7 cellular contexts compared by ENCODE assay signal in the genomic region with DNA sequence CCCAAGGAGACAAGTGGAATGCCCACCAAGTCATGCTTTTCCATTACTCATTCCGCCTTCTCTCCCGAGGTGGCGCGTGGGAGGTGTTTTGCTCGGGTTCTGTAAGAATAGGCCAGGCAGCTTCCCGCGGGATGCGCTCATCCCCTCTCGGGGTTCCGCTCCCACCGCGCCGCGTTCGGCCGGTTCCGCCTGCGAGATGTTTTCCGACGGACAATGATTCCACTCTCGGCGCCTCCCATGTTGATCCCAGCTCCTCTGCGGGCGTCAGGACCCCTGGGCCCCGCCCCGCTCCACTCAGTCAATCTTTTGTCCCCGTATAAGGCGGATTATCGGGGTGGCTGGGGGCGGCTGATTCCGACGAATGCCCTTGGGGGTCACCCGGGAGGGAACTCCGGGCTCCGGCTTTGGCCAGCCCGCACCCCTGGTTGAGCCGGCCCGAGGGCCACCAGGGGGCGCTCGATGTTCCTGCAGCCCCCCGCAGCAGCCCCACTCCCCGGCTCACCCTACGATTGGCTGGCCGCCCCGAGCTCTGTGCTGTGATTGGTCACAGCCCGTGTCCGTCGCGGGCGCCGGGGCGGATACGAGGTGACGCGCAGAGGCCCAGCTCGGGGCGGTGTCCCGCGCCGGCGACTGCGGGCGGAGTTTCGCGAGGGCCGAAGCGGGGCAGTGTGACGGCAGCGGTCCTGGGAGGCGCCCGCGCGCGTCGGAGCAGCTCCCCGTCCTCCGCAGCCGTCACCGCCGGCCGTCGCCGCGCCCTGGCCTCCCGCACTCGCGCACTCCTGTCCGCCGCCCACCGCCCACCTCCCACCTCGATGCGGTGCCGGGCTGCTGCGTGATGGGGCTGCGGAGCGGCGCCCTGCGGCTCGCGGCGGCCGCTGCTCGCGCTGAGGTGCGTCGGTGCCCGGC. TPM values are rescaled to one million over a fixed set of nuclear protein-coding genes. Genes with fewer than 3 reads are reported as not detected.
DNase-seq lines count a peak whose midpoint lies in the region; ATAC-seq, FAIRE-seq and TF ChIP-seq lines count a peak whose summit lies in the region.

A gene with protein sequence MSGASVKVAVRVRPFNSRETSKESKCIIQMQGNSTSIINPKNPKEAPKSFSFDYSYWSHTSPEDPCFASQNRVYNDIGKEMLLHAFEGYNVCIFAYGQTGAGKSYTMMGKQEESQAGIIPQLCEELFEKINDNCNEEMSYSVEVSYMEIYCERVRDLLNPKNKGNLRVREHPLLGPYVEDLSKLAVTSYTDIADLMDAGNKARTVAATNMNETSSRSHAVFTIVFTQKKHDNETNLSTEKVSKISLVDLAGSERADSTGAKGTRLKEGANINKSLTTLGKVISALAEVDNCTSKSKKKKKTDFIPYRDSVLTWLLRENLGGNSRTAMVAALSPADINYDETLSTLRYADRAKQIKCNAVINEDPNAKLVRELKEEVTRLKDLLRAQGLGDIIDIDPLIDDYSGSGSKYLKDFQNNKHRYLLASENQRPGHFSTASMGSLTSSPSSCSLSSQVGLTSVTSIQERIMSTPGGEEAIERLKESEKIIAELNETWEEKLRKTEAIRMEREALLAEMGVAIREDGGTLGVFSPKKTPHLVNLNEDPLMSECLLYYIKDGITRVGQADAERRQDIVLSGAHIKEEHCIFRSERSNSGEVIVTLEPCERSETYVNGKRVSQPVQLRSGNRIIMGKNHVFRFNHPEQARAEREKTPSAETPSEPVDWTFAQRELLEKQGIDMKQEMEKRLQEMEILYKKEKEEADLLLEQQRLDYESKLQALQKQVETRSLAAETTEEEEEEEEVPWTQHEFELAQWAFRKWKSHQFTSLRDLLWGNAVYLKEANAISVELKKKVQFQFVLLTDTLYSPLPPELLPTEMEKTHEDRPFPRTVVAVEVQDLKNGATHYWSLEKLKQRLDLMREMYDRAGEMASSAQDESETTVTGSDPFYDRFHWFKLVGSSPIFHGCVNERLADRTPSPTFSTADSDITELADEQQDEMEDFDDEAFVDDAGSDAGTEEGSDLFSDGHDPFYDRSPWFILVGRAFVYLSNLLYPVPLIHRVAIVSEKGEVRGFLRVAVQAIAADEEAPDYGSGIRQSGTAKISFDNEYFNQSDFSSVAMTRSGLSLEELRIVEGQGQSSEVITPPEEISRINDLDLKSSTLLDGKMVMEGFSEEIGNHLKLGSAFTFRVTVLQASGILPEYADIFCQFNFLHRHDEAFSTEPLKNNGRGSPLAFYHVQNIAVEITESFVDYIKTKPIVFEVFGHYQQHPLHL (N-terminal part only) (plus strand): TSS at position 666 of the 906 bp plus-strand sequence. CDS start 21,759 bp downstream, outside the sequence.

- no peaks in the 10 kb centered on the region for H3K9me3 ChIP-seq in astrocyte (ENCODE audit: insufficient read depth, low read depth, low read length)

- peaks cover 34% of the 10 kb centered on the region for H4K20me1 ChIP-seq in astrocyte (ENCODE audit: insufficient read depth, low read length)

- DNase-seq in NCI-H187 (lab: John Stamatoyannopoulos, UW) (peak; percentile 72 to 92), astrocyte (ENCODE audit: low read depth) (peak; percentile 94), hepatic stellate cell (ENCODE audit: low spot score) (peak; percentile 100), renal cortical epithelial cell (ENCODE audit: low read depth) (peak; percentile 86)
- DNase-seq in T-helper 2 cell treated with Interferon-gamma antibody and Interleukin-4, amounts not matched to agents 5 μg/mL and 100 μg/mL, for 36 hours (ENCODE audit: low spot score): peak; percentile 97

- peak; percentile 61 for TF ChIP-seq CTCF in astrocyte (IDR thresholded peaks at IDR 0.05; ENCODE audit: insufficient read depth, low read depth, low read length)

- H3K36me3 Mint-ChIP-seq in T-helper 2 cell treated with Interferon-gamma antibody and Interleukin-4, amounts not matched to agents 5 μg/mL and 100 μg/mL, for 36 hours (ENCODE audit: low read depth): no peaks in the 10 kb centered on the region
- no peaks in the 10 kb centered on the region for H3K36me3 Mint-ChIP-seq in astrocyte (ENCODE audit: low read depth, unreplicated experiment)

- peak within 1 kb of the TSS; percentile 98 for H3K9ac ChIP-seq in astrocyte (ENCODE audit: low read length)

- H3K4me1 Mint-ChIP-seq in T-helper 2 cell treated with Interferon-gamma antibody and Interleukin-4, amounts not matched to agents 5 μg/mL and 100 μg/mL, for 36 hours (ENCODE audit: low read depth): peaks cover 30% of the 10 kb centered on the region
- peaks cover 17% of the 10 kb centered on the region for H3K4me1 Mint-ChIP-seq in astrocyte (ENCODE audit: low read depth, unreplicated experiment)

- no peaks in the 10 kb centered on the region for H3K9me3 Mint-ChIP-seq in T-helper 2 cell treated with Interferon-gamma antibody and Interleukin-4, amounts not matched to agents 5 μg/mL and 100 μg/mL, for 36 hours
- no peaks in the 10 kb centered on the region for H3K9me3 Mint-ChIP-seq in astrocyte (ENCODE audit: unreplicated experiment)

- peaks cover 16% of the 10 kb centered on the region for H3K4me1 ChIP-seq in astrocyte (ENCODE audit: insufficient read depth, low read length)

- H3K4me2 ChIP-seq in astrocyte (ENCODE audit: low read length): peak within 1 kb of the TSS; percentile 90

- peak within 1 kb of the TSS; percentile 89 for H3K4me3 ChIP-seq in astrocyte (ENCODE audit: insufficient read depth, low read depth, low read length)

- H3K4me3 Mint-ChIP-seq in T-helper 2 cell treated with Interferon-gamma antibody and Interleukin-4, amounts not matched to agents 5 μg/mL and 100 μg/mL, for 36 hours: peak within 1 kb of the TSS; percentile 92
- peak within 1 kb of the TSS; percentile 91 for H3K4me3 Mint-ChIP-seq in astrocyte (ENCODE audit: unreplicated experiment)

- ATAC-seq in GM18502 (IDR thresholded peaks at IDR 0.05; ENCODE audit: poor library complexity, unreplicated experiment): peak; percentile 98
- peak; percentile 96 for ATAC-seq in HG02943 (IDR thresholded peaks at IDR 0.05; ENCODE audit: low read depth, unreplicated experiment)

- peaks cover 2% of the 10 kb centered on the region for H3K27me3 Mint-ChIP-seq in T-helper 2 cell treated with Interferon-gamma antibody and Interleukin-4, amounts not matched to agents 5 μg/mL and 100 μg/mL, for 36 hours (ENCODE audit: low read depth)
- no peaks in the 10 kb centered on the region for H3K27me3 Mint-ChIP-seq in astrocyte (ENCODE audit: low read depth, unreplicated experiment)

- H3K36me3 ChIP-seq in astrocyte (ENCODE audit: insufficient read depth, low read length): no peaks in the 10 kb centered on the region

- H3K27ac Mint-ChIP-seq in T-helper 2 cell treated with Interferon-gamma antibody and Interleukin-4, amounts not matched to agents 5 μg/mL and 100 μg/mL, for 36 hours: peak within 1 kb of the TSS; percentile 78
- H3K27ac Mint-ChIP-seq in astrocyte (ENCODE audit: unreplicated experiment): peak within 1 kb of the TSS; percentile 99

- peak within 1 kb of the TSS; percentile 79 for H2AFZ ChIP-seq in astrocyte (ENCODE audit: low read depth, low read length)

- peak within 1 kb of the TSS; percentile 98 for H3K27ac ChIP-seq in astrocyte (ENCODE audit: low read depth, low read length)

- FAIRE-seq in astrocyte (lab: Jason Lieb, UNC): no peak

- peaks cover 45% of the 10 kb centered on the region for H3K79me2 ChIP-seq in astrocyte (ENCODE audit: insufficient read depth, low read length)

- no peaks in the 10 kb centered on the region for H3K27me3 ChIP-seq in astrocyte (ENCODE audit: insufficient read depth, low read length)

RNA-seq across cellular contexts. Expression of the gene that starts here (rescaled TPM):
- 74.6 and 75.9 TPM in 2 replicates for total RNA-seq in astrocyte
- total RNA-seq in renal cortical epithelial cell: 26.0 and 54.8 TPM in 2 replicates

Comparison
In these comparisons a context has a peak if more than half of its experiments do, and no peak if none do; other contexts are left out.
1. Peak in every context shown above with its lines: DNase-seq, ATAC-seq, H3K4me3 ChIP-seq and H3K27ac ChIP-seq.